In genomic region chr6:77466055-77467028, GRCh38 we compare ENCODE assay signal across 8 cellular contexts. TPM values are rescaled to one million over a fixed set of nuclear protein-coding genes. Genes with fewer than 3 reads are reported as not detected.
DNase-seq lines count a peak whose midpoint lies in the region; ATAC-seq and TF ChIP-seq lines count a peak whose summit lies in the region.

No MANE protein-coding gene starts in this region.

- H3K4me2 ChIP-seq in BLaER1 treated with 17β-estradiol and CSF1 and Interleukin-3, amounts not matched to agents 10 nM and 100 nM: peak overlapping the region; percentile 52 to 66 (median 60)
- peak overlapping the region; percentile 44 for H3K4me2 ChIP-seq in PC-3 (ENCODE audit: low read length)

- no peaks in the 10 kb centered on the region for H3F3A ChIP-seq in PC-3 (ENCODE audit: low read length, unreplicated experiment)

- H3K9me3 Mint-ChIP-seq in stimulated activated naive B cell treated with anti-CD40 and anti-IgM and Interleukin-4, amounts not matched to agents 10 μg/mL and 1 μg/mL and 100 μg/mL, for 72 hours: peaks cover 0 to 4% of the 10 kb centered on the region in 2 donors

- H3K27me3 Mint-ChIP-seq in stimulated activated naive B cell treated with anti-CD40 and anti-IgM and Interleukin-4, amounts not matched to agents 10 μg/mL and 1 μg/mL and 100 μg/mL, for 72 hours: peaks cover 58 to 69% of the 10 kb centered on the region in 2 donors

- H3K36me3 ChIP-seq in BLaER1 treated with 17β-estradiol and CSF1 and Interleukin-3, amounts not matched to agents 10 nM and 100 nM: no peaks in the 10 kb centered on the region
- H3K36me3 ChIP-seq in PC-3 (ENCODE audit: low read depth, low read length) (no peaks in the 10 kb centered on the region), kidney epithelial cell (ENCODE audit: control insufficient read depth, insufficient read depth, low read length) (no peaks in the 10 kb centered on the region)

- DNase-seq in PC-3 (peak; percentile 32), cerebellar cortex (ENCODE audit: low spot score) (peak; percentile 18), kidney epithelial cell (ENCODE audit: low read depth) (no peak), SIG-M5 (lab: John Stamatoyannopoulos, UW) (no peak)
- no peak for DNase-seq in stimulated activated naive B cell treated with anti-CD40 and anti-IgM and Interleukin-4, amounts not matched to agents 10 μg/mL and 1 μg/mL and 100 μg/mL, for 72 hours

- H3K4me1 ChIP-seq in BLaER1 treated with 17β-estradiol and CSF1 and Interleukin-3, amounts not matched to agents 10 nM and 100 nM: peaks cover 0 to 5% (median 0%) of the 10 kb centered on the region in 10 experiments; a peak in 4 of 20 replicates
- H3K4me1 ChIP-seq in PC-3 (ENCODE audit: insufficient read depth, low read length): no peaks in the 10 kb centered on the region

- peaks cover 23 to 29% of the 10 kb centered on the region in 2 donors for H3K4me1 Mint-ChIP-seq in stimulated activated naive B cell treated with anti-CD40 and anti-IgM and Interleukin-4, amounts not matched to agents 10 μg/mL and 1 μg/mL and 100 μg/mL, for 72 hours

- H3K27me3 ChIP-seq in BLaER1 treated with 17β-estradiol and CSF1 and Interleukin-3, amounts not matched to agents 10 nM and 100 nM: peaks cover 0 to 26% (median 24%) of the 10 kb centered on the region in 11 experiments; a peak in 18 of 22 replicates
- H3K27me3 ChIP-seq in PC-3 (ENCODE audit: low read length) (no peaks in the 10 kb centered on the region), kidney epithelial cell (ENCODE audit: control insufficient read depth, insufficient read depth, low read length) (peaks cover 38% of the 10 kb centered on the region)

- peak overlapping the region; percentile 84 to 94 for H3K4me3 Mint-ChIP-seq in stimulated activated naive B cell treated with anti-CD40 and anti-IgM and Interleukin-4, amounts not matched to agents 10 μg/mL and 1 μg/mL and 100 μg/mL, for 72 hours

- peak overlapping the region; percentile 55 for H2AFZ ChIP-seq in PC-3 (ENCODE audit: low read length)

- H3K27ac Mint-ChIP-seq in stimulated activated naive B cell treated with anti-CD40 and anti-IgM and Interleukin-4, amounts not matched to agents 10 μg/mL and 1 μg/mL and 100 μg/mL, for 72 hours: peak overlapping the region; percentile 53

- peak overlapping the region; percentile 45 to 70 (median 54) for H3K4me3 ChIP-seq in BLaER1 treated with 17β-estradiol and CSF1 and Interleukin-3, amounts not matched to agents 10 nM and 100 nM
- H3K4me3 ChIP-seq in PC-3 (ENCODE audit: low read length) (peak overlapping the region; percentile 37; the same call in 1 of the 2 replicates), kidney epithelial cell (ENCODE audit: low read depth, low read length) (peak overlapping the region; percentile 54)

- H4K20me1 ChIP-seq in BLaER1 treated with 17β-estradiol and CSF1 and Interleukin-3, amounts not matched to agents 10 nM and 100 nM: no peaks in the 10 kb centered on the region
- no peaks in the 10 kb centered on the region for H4K20me1 ChIP-seq in PC-3 (ENCODE audit: low read length)

- peaks cover 0 to 8% of the 10 kb centered on the region in 2 donors for H3K36me3 Mint-ChIP-seq in stimulated activated naive B cell treated with anti-CD40 and anti-IgM and Interleukin-4, amounts not matched to agents 10 μg/mL and 1 μg/mL and 100 μg/mL, for 72 hours

- peak overlapping the region in 5 of 11 experiments; percentile 13 to 73 (median 47); a peak in 8 of 22 replicates for H3K27ac ChIP-seq in BLaER1 treated with 17β-estradiol and CSF1 and Interleukin-3, amounts not matched to agents 10 nM and 100 nM
- no peak overlapping the region for H3K27ac ChIP-seq in PC-3 (ENCODE audit: low read length)

- intact Hi-C loops in PC-3 (cut with micrococcal nuclease): no loop called here

- no TSS peak for BruUV-seq in PC-3 (replicated peaks; lab: Mats Ljungman, UMichigan)

- CTCF ChIA-PET in PC-3 (lab: Charles Lee): interaction anchor here (0.6 kb wide), 1 partner anchor 255 kb away, joined by 5 read pairs; no protein-coding TSS in a partner anchor

- POLR2A ChIA-PET in PC-3 (lab: Charles Lee; ENCODE audit: unreplicated experiment): no interaction called here

- H3K9ac ChIP-seq in BLaER1 treated with 17β-estradiol and CSF1 and Interleukin-3, amounts not matched to agents 10 nM and 100 nM: peak overlapping the region in 10 of 11 experiments; percentile 3 to 75 (median 52); a peak in 13 of 22 replicates
- no peak overlapping the region for H3K9ac ChIP-seq in PC-3 (ENCODE audit: low read length)

- H3K9me2 ChIP-seq in PC-3 (replicated peaks; ENCODE audit: low read length): no peaks in the 10 kb centered on the region

- H3K9me3 ChIP-seq in BLaER1 treated with 17β-estradiol and CSF1 and Interleukin-3, amounts not matched to agents 10 nM and 100 nM (replicated peaks in 1 of 11): peaks cover 17 to 44% (median 27%) of the 10 kb centered on the region in 11 experiments
- no peaks in the 10 kb centered on the region for H3K9me3 ChIP-seq in PC-3 (ENCODE audit: low read length)

- ATAC-seq in GM18861 (IDR thresholded peaks at IDR 0.05; ENCODE audit: unreplicated experiment) (peak; percentile 82), HG02973 (IDR thresholded peaks at IDR 0.05; ENCODE audit: unreplicated experiment) (peak; percentile 82), PC-3 (peak; percentile 64)
- peak; percentile 79 to 87 for ATAC-seq in stimulated activated naive B cell treated with anti-CD40 and anti-IgM and Interleukin-4, amounts not matched to agents 10 μg/mL and 1 μg/mL and 100 μg/mL, for 72 hours (replicated peaks)

- no peaks in the 10 kb centered on the region for H3K79me2 ChIP-seq in PC-3 (ENCODE audit: low read length)

- TF ChIP-seq CTCF in PC-3 (conservative IDR thresholded peaks at IDR 0.05; ENCODE audit: low read depth, low read length): peak; percentile 56
- peak; percentile 76 for TF ChIP-seq CTCF in kidney epithelial cell (IDR thresholded peaks at IDR 0.05; ENCODE audit: insufficient read depth, low read length, poor library complexity, severe bottlenecking)

RNA-seq across cellular contexts. Expression of gene HTR1B, which starts 3.1 kb away (rescaled TPM):
- total RNA-seq in PC-3 (2014; rRNA removed) (not detected in 2 replicates), kidney epithelial cell (1.5 and 2.3 TPM in 2 replicates)

Comparison
In these comparisons a context has a peak if more than half of its experiments do, and no peak if none do; other contexts are left out.
1. DNase-seq: peak in PC-3 (single experiment) and cerebellar cortex (single experiment); none in kidney epithelial cell (single experiment), stimulated activated naive B cell treated with anti-CD40 and anti-IgM and Interleukin-4, amounts not matched to agents 10 μg/mL and 1 μg/mL and 100 μg/mL, for 72 hours (single experiment) and SIG-M5 (single experiment).
2. Peak in every context shown above with its lines, with median percentiles within 50 percentile points of each other: H3K4me3 ChIP-seq and ATAC-seq.